In the genomic region with DNA sequence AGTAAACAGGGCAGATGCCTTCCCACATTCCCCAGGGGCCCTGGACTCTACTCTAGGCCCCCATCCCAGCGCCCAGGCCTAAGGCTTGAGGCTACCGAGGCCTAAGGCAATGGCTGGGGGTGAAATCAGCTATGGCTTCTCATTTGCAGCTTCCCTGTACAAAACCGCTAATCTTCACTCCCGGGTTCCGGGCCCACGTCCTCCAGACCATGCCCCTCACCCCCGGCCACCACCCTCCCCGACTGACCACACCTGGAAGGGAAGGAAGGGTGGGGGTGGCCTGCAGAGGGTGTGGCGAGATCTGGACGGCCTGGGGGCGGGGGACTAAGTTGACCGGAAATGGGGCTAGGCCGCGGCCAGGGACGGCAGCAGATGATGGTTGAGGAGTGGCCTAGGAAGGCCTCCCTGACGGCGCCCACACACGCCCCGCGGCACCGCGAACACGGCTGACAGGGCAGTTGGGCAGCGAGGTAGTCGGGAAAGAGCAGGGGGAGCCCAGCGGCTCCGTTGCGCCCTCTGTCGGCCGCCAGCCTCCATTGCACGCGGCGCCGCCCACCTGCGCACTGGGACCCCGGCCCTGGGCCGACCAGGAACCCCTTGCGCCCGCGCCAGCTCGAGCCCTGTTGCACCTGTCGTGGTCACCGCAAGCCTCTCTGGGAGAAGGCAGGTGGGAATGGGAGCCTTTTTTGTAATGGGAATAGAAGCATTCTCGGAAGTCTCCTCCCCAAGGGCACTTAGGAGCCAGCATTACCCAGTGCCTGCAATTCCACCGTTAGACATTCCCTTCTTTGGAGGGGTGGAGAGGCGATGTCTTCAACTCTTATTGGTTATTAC, we compare ENCODE assay signal across 1 cellular context.
TF ChIP-seq lines count a peak whose summit lies in the region.

No MANE protein-coding gene starts in this region.

TF ChIP-seq in K562, 482 proteins besides CTCF, POLR2A, EP300 and RAD21 (continued from another document and continues in another):
- TF ChIP-seq, protein P1, sequence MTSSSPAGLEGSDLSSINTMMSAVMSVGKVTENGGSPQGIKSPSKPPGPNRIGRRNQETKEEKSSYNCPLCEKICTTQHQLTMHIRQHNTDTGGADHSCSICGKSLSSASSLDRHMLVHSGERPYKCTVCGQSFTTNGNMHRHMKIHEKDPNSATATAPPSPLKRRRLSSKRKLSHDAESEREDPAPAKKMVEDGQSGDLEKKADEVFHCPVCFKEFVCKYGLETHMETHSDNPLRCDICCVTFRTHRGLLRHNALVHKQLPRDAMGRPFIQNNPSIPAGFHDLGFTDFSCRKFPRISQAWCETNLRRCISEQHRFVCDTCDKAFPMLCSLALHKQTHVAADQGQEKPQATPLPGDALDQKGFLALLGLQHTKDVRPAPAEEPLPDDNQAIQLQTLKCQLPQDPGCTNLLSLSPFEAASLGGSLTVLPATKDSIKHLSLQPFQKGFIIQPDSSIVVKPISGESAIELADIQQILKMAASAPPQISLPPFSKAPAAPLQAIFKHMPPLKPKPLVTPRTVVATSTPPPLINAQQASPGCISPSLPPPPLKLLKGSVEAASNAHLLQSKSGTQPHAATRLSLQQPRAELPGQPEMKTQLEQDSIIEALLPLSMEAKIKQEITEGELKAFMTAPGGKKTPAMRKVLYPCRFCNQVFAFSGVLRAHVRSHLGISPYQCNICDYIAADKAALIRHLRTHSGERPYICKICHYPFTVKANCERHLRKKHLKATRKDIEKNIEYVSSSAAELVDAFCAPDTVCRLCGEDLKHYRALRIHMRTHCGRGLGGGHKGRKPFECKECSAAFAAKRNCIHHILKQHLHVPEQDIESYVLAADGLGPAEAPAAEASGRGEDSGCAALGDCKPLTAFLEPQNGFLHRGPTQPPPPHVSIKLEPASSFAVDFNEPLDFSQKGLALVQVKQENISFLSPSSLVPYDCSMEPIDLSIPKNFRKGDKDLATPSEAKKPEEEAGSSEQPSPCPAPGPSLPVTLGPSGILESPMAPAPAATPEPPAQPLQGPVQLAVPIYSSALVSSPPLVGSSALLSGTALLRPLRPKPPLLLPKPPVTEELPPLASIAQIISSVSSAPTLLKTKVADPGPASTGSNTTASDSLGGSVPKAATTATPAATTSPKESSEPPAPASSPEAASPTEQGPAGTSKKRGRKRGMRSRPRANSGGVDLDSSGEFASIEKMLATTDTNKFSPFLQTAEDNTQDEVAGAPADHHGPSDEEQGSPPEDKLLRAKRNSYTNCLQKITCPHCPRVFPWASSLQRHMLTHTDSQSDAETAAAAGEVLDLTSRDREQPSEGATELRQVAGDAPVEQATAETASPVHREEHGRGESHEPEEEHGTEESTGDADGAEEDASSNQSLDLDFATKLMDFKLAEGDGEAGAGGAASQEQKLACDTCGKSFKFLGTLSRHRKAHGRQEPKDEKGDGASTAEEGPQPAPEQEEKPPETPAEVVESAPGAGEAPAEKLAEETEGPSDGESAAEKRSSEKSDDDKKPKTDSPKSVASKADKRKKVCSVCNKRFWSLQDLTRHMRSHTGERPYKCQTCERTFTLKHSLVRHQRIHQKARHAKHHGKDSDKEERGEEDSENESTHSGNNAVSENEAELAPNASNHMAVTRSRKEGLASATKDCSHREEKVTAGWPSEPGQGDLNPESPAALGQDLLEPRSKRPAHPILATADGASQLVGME (CRISPR knock-in tag; IDR thresholded peaks at IDR 0.05) = 0 out of 2 replicates have a peak, but pooled peaks have one; percentile 59
- TF ChIP-seq, protein P2, sequence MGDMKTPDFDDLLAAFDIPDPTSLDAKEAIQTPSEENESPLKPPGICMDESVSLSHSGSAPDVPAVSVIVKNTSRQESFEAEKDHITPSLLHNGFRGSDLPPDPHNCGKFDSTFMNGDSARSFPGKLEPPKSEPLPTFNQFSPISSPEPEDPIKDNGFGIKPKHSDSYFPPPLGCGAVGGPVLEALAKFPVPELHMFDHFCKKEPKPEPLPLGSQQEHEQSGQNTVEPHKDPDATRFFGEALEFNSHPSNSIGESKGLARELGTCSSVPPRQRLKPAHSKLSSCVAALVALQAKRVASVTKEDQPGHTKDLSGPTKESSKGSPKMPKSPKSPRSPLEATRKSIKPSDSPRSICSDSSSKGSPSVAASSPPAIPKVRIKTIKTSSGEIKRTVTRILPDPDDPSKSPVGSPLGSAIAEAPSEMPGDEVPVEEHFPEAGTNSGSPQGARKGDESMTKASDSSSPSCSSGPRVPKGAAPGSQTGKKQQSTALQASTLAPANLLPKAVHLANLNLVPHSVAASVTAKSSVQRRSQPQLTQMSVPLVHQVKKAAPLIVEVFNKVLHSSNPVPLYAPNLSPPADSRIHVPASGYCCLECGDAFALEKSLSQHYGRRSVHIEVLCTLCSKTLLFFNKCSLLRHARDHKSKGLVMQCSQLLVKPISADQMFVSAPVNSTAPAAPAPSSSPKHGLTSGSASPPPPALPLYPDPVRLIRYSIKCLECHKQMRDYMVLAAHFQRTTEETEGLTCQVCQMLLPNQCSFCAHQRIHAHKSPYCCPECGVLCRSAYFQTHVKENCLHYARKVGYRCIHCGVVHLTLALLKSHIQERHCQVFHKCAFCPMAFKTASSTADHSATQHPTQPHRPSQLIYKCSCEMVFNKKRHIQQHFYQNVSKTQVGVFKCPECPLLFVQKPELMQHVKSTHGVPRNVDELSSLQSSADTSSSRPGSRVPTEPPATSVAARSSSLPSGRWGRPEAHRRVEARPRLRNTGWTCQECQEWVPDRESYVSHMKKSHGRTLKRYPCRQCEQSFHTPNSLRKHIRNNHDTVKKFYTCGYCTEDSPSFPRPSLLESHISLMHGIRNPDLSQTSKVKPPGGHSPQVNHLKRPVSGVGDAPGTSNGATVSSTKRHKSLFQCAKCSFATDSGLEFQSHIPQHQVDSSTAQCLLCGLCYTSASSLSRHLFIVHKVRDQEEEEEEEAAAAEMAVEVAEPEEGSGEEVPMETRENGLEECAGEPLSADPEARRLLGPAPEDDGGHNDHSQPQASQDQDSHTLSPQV (IDR thresholded peaks at IDR 0.05) = peak; percentile 62
- TF ChIP-seq, protein P3, sequence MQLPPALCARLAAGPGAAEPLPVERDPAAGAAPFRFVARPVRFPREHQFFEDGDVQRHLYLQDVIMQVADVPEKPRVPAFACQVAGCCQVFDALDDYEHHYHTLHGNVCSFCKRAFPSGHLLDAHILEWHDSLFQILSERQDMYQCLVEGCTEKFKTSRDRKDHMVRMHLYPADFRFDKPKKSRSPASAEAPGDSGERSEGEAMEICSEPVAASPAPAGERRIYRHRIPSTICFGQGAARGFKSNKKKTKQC (CRISPR knock-in tag; IDR thresholded peaks at IDR 0.05) = 0 out of 2 replicates have a peak, but pooled peaks have one; percentile 21
- TF ChIP-seq PCBP2 (IDR thresholded peaks at IDR 0.05; ENCODE audit: low read depth, low read length, poor library complexity, severe bottlenecking) = no peak
- TF ChIP-seq, protein P4, sequence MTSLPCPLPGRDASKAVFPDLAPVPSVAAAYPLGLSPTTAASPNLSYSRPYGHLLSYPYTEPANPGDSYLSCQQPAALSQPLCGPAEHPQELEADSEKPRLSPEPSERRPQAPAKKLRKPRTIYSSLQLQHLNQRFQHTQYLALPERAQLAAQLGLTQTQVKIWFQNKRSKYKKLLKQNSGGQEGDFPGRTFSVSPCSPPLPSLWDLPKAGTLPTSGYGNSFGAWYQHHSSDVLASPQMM (CRISPR knock-in tag; IDR thresholded peaks at IDR 0.05) = no peak
- TF ChIP-seq, protein P5, sequence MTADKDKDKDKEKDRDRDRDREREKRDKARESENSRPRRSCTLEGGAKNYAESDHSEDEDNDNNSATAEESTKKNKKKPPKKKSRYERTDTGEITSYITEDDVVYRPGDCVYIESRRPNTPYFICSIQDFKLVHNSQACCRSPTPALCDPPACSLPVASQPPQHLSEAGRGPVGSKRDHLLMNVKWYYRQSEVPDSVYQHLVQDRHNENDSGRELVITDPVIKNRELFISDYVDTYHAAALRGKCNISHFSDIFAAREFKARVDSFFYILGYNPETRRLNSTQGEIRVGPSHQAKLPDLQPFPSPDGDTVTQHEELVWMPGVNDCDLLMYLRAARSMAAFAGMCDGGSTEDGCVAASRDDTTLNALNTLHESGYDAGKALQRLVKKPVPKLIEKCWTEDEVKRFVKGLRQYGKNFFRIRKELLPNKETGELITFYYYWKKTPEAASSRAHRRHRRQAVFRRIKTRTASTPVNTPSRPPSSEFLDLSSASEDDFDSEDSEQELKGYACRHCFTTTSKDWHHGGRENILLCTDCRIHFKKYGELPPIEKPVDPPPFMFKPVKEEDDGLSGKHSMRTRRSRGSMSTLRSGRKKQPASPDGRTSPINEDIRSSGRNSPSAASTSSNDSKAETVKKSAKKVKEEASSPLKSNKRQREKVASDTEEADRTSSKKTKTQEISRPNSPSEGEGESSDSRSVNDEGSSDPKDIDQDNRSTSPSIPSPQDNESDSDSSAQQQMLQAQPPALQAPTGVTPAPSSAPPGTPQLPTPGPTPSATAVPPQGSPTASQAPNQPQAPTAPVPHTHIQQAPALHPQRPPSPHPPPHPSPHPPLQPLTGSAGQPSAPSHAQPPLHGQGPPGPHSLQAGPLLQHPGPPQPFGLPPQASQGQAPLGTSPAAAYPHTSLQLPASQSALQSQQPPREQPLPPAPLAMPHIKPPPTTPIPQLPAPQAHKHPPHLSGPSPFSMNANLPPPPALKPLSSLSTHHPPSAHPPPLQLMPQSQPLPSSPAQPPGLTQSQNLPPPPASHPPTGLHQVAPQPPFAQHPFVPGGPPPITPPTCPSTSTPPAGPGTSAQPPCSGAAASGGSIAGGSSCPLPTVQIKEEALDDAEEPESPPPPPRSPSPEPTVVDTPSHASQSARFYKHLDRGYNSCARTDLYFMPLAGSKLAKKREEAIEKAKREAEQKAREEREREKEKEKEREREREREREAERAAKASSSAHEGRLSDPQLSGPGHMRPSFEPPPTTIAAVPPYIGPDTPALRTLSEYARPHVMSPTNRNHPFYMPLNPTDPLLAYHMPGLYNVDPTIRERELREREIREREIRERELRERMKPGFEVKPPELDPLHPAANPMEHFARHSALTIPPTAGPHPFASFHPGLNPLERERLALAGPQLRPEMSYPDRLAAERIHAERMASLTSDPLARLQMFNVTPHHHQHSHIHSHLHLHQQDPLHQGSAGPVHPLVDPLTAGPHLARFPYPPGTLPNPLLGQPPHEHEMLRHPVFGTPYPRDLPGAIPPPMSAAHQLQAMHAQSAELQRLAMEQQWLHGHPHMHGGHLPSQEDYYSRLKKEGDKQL (CRISPR knock-in tag; IDR thresholded peaks at IDR 0.05; ENCODE audit: borderline replicate concordance) = no peak
- TF ChIP-seq ZNF780A (CRISPR knock-in tag; IDR thresholded peaks at IDR 0.05) = no peak
- TF ChIP-seq TCF7 (IDR thresholded peaks at IDR 0.05; ENCODE audit: borderline replicate concordance) = no peak
- TF ChIP-seq SNRNP70 (optimal IDR thresholded peaks at IDR 0.05; ENCODE audit: low read depth, low read length) = no peak
- 0 out of 2 replicates have a peak, but pooled peaks have one; percentile 5 for TF ChIP-seq BHLHE40 (IDR thresholded peaks at IDR 0.05; ENCODE audit: low read length)
- no peak for TF ChIP-seq ZNF224 (CRISPR knock-in tag; IDR thresholded peaks at IDR 0.05)
- TF ChIP-seq, protein P6, sequence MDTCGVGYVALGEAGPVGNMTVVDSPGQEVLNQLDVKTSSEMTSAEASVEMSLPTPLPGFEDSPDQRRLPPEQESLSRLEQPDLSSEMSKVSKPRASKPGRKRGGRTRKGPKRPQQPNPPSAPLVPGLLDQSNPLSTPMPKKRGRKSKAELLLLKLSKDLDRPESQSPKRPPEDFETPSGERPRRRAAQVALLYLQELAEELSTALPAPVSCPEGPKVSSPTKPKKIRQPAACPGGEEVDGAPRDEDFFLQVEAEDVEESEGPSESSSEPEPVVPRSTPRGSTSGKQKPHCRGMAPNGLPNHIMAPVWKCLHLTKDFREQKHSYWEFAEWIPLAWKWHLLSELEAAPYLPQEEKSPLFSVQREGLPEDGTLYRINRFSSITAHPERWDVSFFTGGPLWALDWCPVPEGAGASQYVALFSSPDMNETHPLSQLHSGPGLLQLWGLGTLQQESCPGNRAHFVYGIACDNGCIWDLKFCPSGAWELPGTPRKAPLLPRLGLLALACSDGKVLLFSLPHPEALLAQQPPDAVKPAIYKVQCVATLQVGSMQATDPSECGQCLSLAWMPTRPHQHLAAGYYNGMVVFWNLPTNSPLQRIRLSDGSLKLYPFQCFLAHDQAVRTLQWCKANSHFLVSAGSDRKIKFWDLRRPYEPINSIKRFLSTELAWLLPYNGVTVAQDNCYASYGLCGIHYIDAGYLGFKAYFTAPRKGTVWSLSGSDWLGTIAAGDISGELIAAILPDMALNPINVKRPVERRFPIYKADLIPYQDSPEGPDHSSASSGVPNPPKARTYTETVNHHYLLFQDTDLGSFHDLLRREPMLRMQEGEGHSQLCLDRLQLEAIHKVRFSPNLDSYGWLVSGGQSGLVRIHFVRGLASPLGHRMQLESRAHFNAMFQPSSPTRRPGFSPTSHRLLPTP (IDR thresholded peaks at IDR 0.05; ENCODE audit: borderline replicate concordance, extremely low read depth, insufficient read length) = no peak
- peak; percentile 83 for TF ChIP-seq RB1 (IDR thresholded peaks at IDR 0.05; ENCODE audit: low read depth)
- TF ChIP-seq EHMT2 (IDR thresholded peaks at IDR 0.05) = no peak
- TF ChIP-seq, protein P7, sequence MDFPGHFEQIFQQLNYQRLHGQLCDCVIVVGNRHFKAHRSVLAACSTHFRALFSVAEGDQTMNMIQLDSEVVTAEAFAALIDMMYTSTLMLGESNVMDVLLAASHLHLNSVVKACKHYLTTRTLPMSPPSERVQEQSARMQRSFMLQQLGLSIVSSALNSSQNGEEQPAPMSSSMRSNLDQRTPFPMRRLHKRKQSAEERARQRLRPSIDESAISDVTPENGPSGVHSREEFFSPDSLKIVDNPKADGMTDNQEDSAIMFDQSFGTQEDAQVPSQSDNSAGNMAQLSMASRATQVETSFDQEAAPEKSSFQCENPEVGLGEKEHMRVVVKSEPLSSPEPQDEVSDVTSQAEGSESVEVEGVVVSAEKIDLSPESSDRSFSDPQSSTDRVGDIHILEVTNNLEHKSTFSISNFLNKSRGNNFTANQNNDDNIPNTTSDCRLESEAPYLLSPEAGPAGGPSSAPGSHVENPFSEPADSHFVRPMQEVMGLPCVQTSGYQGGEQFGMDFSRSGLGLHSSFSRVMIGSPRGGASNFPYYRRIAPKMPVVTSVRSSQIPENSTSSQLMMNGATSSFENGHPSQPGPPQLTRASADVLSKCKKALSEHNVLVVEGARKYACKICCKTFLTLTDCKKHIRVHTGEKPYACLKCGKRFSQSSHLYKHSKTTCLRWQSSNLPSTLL (IDR thresholded peaks at IDR 0.05) = no peak
- no peak for TF ChIP-seq PURB (CRISPR knock-in tag; IDR thresholded peaks at IDR 0.05; ENCODE audit: low read depth)
- 0 out of 2 replicates have a peak, but pooled peaks have one; percentile 7 for TF ChIP-seq CHD2 (IDR thresholded peaks at IDR 0.05; ENCODE audit: low read depth, low read length)
- peak; percentile 46; the same call in 1 of the 2 replicates for TF ChIP-seq JUND (IDR thresholded peaks at IDR 0.05; ENCODE audit: borderline replicate concordance, low read depth, low read length)
- peak; percentile 26; the same call in 1 of the 3 replicates for TF ChIP-seq JUND (tag; IDR thresholded peaks at IDR 0.05; ENCODE audit: borderline replicate concordance, low read depth, low read length)
- no peak for TF ChIP-seq ZNF324 (CRISPR knock-in tag; IDR thresholded peaks at IDR 0.05)
- peak; percentile 34; the same call in 1 of the 2 replicates for TF ChIP-seq KLF6 (CRISPR knock-in tag; IDR thresholded peaks at IDR 0.05; ENCODE audit: borderline replicate concordance)
- no peak for TF ChIP-seq FOS (IDR thresholded peaks at IDR 0.05; ENCODE audit: extremely low read depth, insufficient read length)
